8 cellular contexts compared by ENCODE assay signal in genomic region chr1:113140588-113141446, GRCh38.
DNase-seq lines count a peak whose midpoint lies in the region; ATAC-seq and TF ChIP-seq lines count a peak whose summit lies in the region.

No MANE protein-coding gene starts in this region.

- H3K9me3 ChIP-seq in OCI-LY7 (ENCODE audit: low read length) (no peaks in the 10 kb centered on the region), esophagus squamous epithelium (no peaks in the 10 kb centered on the region), testis (no peaks in the 10 kb centered on the region)

- no peaks in the 10 kb centered on the region for H3K27me3 Mint-ChIP-seq in natural killer cell (ENCODE audit: low read depth in 2 of 2)

- 38 to 39% methylated on average over 13 of the region's 13 CpGs for WGBS in esophagus squamous epithelium, 2 donors
- 41 to 49% methylated on average over 11 to 13 of the region's 13 CpGs for WGBS in testis, 2 donors

- peaks cover 0 to 9% of the 10 kb centered on the region in 2 donors for H3K4me1 Mint-ChIP-seq in natural killer cell

- TF ChIP-seq POLR2A in esophagus squamous epithelium (IDR thresholded peaks at IDR 0.05) (no peak), testis (IDR thresholded peaks at IDR 0.05) (no peak)

- H3K4me3 ChIP-seq in OCI-LY7 (ENCODE audit: low read depth, low read length, poor library complexity, severe bottlenecking): no peak overlapping the region
- peak overlapping the region in 1 of 4 donors; percentile 35 for H3K4me3 ChIP-seq in esophagus squamous epithelium
- no peak overlapping the region for H3K4me3 ChIP-seq in testis

- DNase-seq in COR-L47 (lab: John Stamatoyannopoulos, UW): peak; percentile 57
- DNase-seq in HUDEP-2 (lab: John Stamatoyannopoulos, UW; ENCODE audit: unreplicated experiment in 76 of 76): peak in 70 of 76 experiments; percentile 5 to 82 (median 53)
- DNase-seq in OCI-LY7 (ENCODE audit: low spot score): peak; percentile 66
- peak; percentile 43 for DNase-seq in activated T-cell treated with anti-CD3 and anti-CD28 coated beads, Interleukin-2, amount 50 U/mL, for 1 hour
- DNase-seq in esophagus squamous epithelium (lab: John Stamatoyannopoulos, UW): no peak
- no peak for DNase-seq in natural killer cell
- DNase-seq in testis: peak; percentile 78

- H4K20me1 ChIP-seq in OCI-LY7 (ENCODE audit: insufficient read depth, low read length): no peaks in the 10 kb centered on the region; the same call in 1 of the 2 replicates

- H3K79me2 ChIP-seq in OCI-LY7 (ENCODE audit: insufficient read depth, low read depth, low read length): no peaks in the 10 kb centered on the region

- TF ChIP-seq CTCF in OCI-LY7 (conservative IDR thresholded peaks at IDR 0.05; ENCODE audit: low read length) (peak; percentile 96), esophagus squamous epithelium (IDR thresholded peaks at IDR 0.05) (peak; percentile 60 to 89 (median 84)), natural killer cell (IDR thresholded peaks at IDR 0.05) (peak; percentile 66), testis (IDR thresholded peaks at IDR 0.05) (peak; percentile 63 to 81 (median 80))

- no peaks in the 10 kb centered on the region for H3K27me3 ChIP-seq in esophagus squamous epithelium
- no peaks in the 10 kb centered on the region for H3K27me3 ChIP-seq in testis

- POLR2A ChIA-PET in OCI-LY7 (lab: Charles Lee): interaction anchor here (0.6 kb wide), 2 partner anchors 7 to 454 kb away, joined by 3 read pairs; no protein-coding TSS in a partner anchor

- CTCF ChIA-PET in OCI-LY7 (lab: Charles Lee; ENCODE audit: unreplicated experiment): no interaction called here

- H3K9me3 Mint-ChIP-seq in natural killer cell: no peaks in the 10 kb centered on the region

- H3K27ac Mint-ChIP-seq in natural killer cell: no peak overlapping the region

- peak overlapping the region; percentile 65 for H2AFZ ChIP-seq in OCI-LY7 (ENCODE audit: low read length)

- no TSS peak for BruUV-seq in OCI-LY7 (replicated peaks; lab: Mats Ljungman, UMichigan)

- H3K27ac ChIP-seq in OCI-LY7 (ENCODE audit: low read depth, low read length, poor library complexity, severe bottlenecking) (no peak overlapping the region), esophagus squamous epithelium (peak overlapping the region in 3 of 4 donors; percentile 2 to 49 (median 38)), testis (peak overlapping the region; percentile 17 to 39)

- intact Hi-C loops in OCI-LY7 (cut with micrococcal nuclease; ENCODE audit: unreplicated experiment): loop anchor here (1.0 to 10.0 kb wide), 3 partner anchors 254 to 537 kb away; partner anchors contain the start of gene MAGI3
- intact Hi-C loops in esophagus squamous epithelium (cut with DNase I): loop anchor here (10.0 kb wide), 1 partner anchor 534 kb away; no protein-coding TSS in a partner anchor
- intact Hi-C loops in natural killer cell (cut with micrococcal nuclease): loop anchor here (2.0 kb wide), 1 partner anchor 538 kb away; no protein-coding TSS in a partner anchor
- intact Hi-C loops in testis (cut with DNase I; ENCODE audit: low total_unique reads): no loop called here

- H3K4me2 ChIP-seq in OCI-LY7 (ENCODE audit: low read length): no peak overlapping the region

- H3K36me3 Mint-ChIP-seq in natural killer cell: no peaks in the 10 kb centered on the region

- no peak overlapping the region for H3K4me3 Mint-ChIP-seq in natural killer cell

- ATAC-seq in GM19455 (IDR thresholded peaks at IDR 0.05; ENCODE audit: unreplicated experiment) (peak; percentile 80), natural killer cell (peak; percentile 70 to 85 (median 75))

- H3K4me1 ChIP-seq in OCI-LY7 (ENCODE audit: insufficient read depth, low read length, poor library complexity, severe bottlenecking): no peaks in the 10 kb centered on the region
- peaks cover 16 to 31% (median 19%) of the 10 kb centered on the region in 3 donors for H3K4me1 ChIP-seq in esophagus squamous epithelium
- peaks cover 23% of the 10 kb centered on the region for H3K4me1 ChIP-seq in testis

- no peaks in the 10 kb centered on the region for H3K9me2 ChIP-seq in OCI-LY7 (ENCODE audit: insufficient read depth, low read length)

- no peaks in the 10 kb centered on the region for H3K36me3 ChIP-seq in OCI-LY7 (ENCODE audit: insufficient read depth, low read length)
- H3K36me3 ChIP-seq in esophagus squamous epithelium: no peaks in the 10 kb centered on the region
- H3K36me3 ChIP-seq in testis (ENCODE audit: low read depth, missing control alignments): no peaks in the 10 kb centered on the region

Comparison
In these comparisons a context has a peak if more than half of its experiments do, and no peak if none do; other contexts are left out.
1. DNase-seq: peak in COR-L47 (single experiment), HUDEP-2 (70 of 76), OCI-LY7 (single experiment), activated T-cell treated with anti-CD3 and anti-CD28 coated beads, Interleukin-2, amount 50 U/mL, for 1 hour (single experiment) and testis (single experiment); none in esophagus squamous epithelium (single experiment) and natural killer cell (single experiment).
2. Peak in every context shown above with its lines, with median percentiles within 50 percentile points of each other: CTCF ChIP-seq.